8 cellular contexts compared by ENCODE assay signal in the genomic region with DNA sequence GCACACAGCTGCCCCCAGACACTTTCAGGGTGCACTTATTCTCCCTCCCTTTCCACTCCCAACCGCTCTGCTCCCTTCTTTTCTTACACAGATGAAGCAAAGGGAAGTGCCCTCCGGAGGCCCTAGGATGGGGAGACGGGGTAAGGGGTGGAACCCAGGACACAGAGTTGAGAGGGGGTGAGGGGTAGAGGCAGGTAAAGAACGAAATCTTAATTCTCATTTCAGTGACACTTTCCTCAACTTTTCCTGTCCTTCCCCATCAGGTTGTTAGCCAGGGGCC. TPM values are rescaled to one million over a fixed set of nuclear protein-coding genes. Genes with fewer than 3 reads are reported as not detected.
DNase-seq lines count a peak whose midpoint lies in the region; ATAC-seq and TF ChIP-seq lines count a peak whose summit lies in the region.

No MANE protein-coding gene starts in this region.

- TF ChIP-seq CTCF in GM12864 (IDR thresholded peaks at IDR 0.05; ENCODE audit: low read depth, low read length, missing control alignments), result no peak

- peak overlapping the region; percentile 79 for H3K9ac ChIP-seq in skeletal muscle satellite cell (ENCODE audit: low read depth, low read length)

- peak overlapping the region; percentile 75 for H3K4me2 ChIP-seq in skeletal muscle satellite cell (ENCODE audit: low read length)

- H3K9me3 ChIP-seq in skeletal muscle satellite cell (replicated peaks; ENCODE audit: low read length), result no peaks in the 10 kb centered on the region

- peaks cover 41% of the 10 kb centered on the region for H3K4me1 ChIP-seq in skeletal muscle satellite cell (ENCODE audit: control insufficient read depth, insufficient read depth, low read length)

- no peak for DNase-seq in GM12864 (ENCODE audit: low read depth)
- no peak for DNase-seq in anterior cingulate cortex (lab: John Stamatoyannopoulos, UW)
- no peak for DNase-seq in T-helper 9 cell
- no peak for DNase-seq in NCI-H1092 treated with DMSO at 0.1 percent for 48 hours (lab: John Stamatoyannopoulos, UW)

- peak overlapping the region; percentile 83 for H3K27ac ChIP-seq in angular gyrus (ENCODE audit: low read depth, low read length)

- H3K36me3 ChIP-seq in skeletal muscle satellite cell (ENCODE audit: insufficient read depth, low read length), result peaks cover 33% of the 10 kb centered on the region

- H3K4me3 ChIP-seq in GM12864 (ENCODE audit: low read depth, low read length) (peak overlapping the region; percentile 25; the same call in 1 of the 2 replicates), iPS-11a (ENCODE audit: low read depth, low read length) (peak overlapping the region; percentile 27), skeletal muscle satellite cell (ENCODE audit: low read length) (peak overlapping the region; percentile 39)

- no peaks in the 10 kb centered on the region for H3K27me3 ChIP-seq in skeletal muscle satellite cell (ENCODE audit: control insufficient read depth, insufficient read depth, low read length)

- ATAC-seq in GM18858 (IDR thresholded peaks at IDR 0.05; ENCODE audit: unreplicated experiment), result no peak

RNA-seq across cellular contexts. Expression of gene PLEKHO1, which starts 12.8 kb away (rescaled TPM):
- 24.8 and 27.1 TPM in 2 replicates for total RNA-seq in skeletal muscle satellite cell (2012; rRNA removed)
